In genomic region chr6:18259675-18260447, GRCh38 we compare ENCODE assay signal across 11 cellular contexts. TPM values are rescaled to one million over a fixed set of nuclear protein-coding genes. Genes with fewer than 3 reads are reported as not detected.
DNase-seq lines count a peak whose midpoint lies in the region; ATAC-seq, FAIRE-seq and TF ChIP-seq lines count a peak whose summit lies in the region.
"Had no signal": no experiment of that assay in that cellular context is flagged by ENCODE, and none has a peak within 500 bp of the region (broad histone marks: within the 10 kb centered on the region; RNA-seq: fewer than 3 reads in every experiment).

No MANE protein-coding gene starts in this region.

- POLR2A ChIA-PET in Panc1 (lab: Charles Lee) = interaction anchor here (0.6 kb wide), 2 partner anchors 247 to 379 kb away, joined by 3 to 4 read pairs; no protein-coding TSS in a partner anchor
- POLR2A ChIA-PET in endothelial cell of umbilical vein (lab: Charles Lee) = no interaction called here

- peaks cover 52% of the 10 kb centered on the region for H3K4me1 Mint-ChIP-seq in activated T-cell treated with anti-CD3 and anti-CD28 coated beads, Interleukin-2, amount 50 U/mL, for 4 hours (ENCODE audit: low read depth)
- peaks cover 51% of the 10 kb centered on the region for H3K4me1 Mint-ChIP-seq in stimulated activated effector memory CD8-positive, alpha-beta T cell treated with anti-CD3 and anti-CD28 coated beads, Interleukin-12 subunit alpha, Interleukin-12 subunit beta, amount 100 ng/mL, for 72 hours

- no peak for ATAC-seq in activated T-cell treated with anti-CD3 and anti-CD28 coated beads, Interleukin-2, amount 50 U/mL, for 4 hours
- no peak for ATAC-seq in Panc1
- ATAC-seq in stimulated activated effector memory CD8-positive, alpha-beta T cell treated with anti-CD3 and anti-CD28 coated beads, Interleukin-12 subunit alpha, Interleukin-12 subunit beta, amount 100 ng/mL, for 72 hours = no peak
- no peak for ATAC-seq in GM21528 (IDR thresholded peaks at IDR 0.05; ENCODE audit: low FRiP score, unreplicated experiment)

- H3K36me3 Mint-ChIP-seq in activated T-cell treated with anti-CD3 and anti-CD28 coated beads, Interleukin-2, amount 50 U/mL, for 4 hours (ENCODE audit: insufficient read depth) = peaks cover 44% of the 10 kb centered on the region
- peaks cover 99% of the 10 kb centered on the region for H3K36me3 Mint-ChIP-seq in stimulated activated effector memory CD8-positive, alpha-beta T cell treated with anti-CD3 and anti-CD28 coated beads, Interleukin-12 subunit alpha, Interleukin-12 subunit beta, amount 100 ng/mL, for 72 hours

- H3K4me3 Mint-ChIP-seq in activated T-cell treated with anti-CD3 and anti-CD28 coated beads, Interleukin-2, amount 50 U/mL, for 4 hours = peak overlapping the region; percentile 28
- H3K4me3 Mint-ChIP-seq in stimulated activated effector memory CD8-positive, alpha-beta T cell treated with anti-CD3 and anti-CD28 coated beads, Interleukin-12 subunit alpha, Interleukin-12 subunit beta, amount 100 ng/mL, for 72 hours = peak overlapping the region; percentile 93

- H3K4me2 ChIP-seq in endothelial cell of umbilical vein (ENCODE audit: insufficient read depth, low read length) = peak overlapping the region; percentile 45

- H3K4me3 ChIP-seq in Panc1 (ENCODE audit: low read depth in 2 of 2, low read length in 2 of 2) (no peak overlapping the region; a peak in 1 of 4 replicates), endothelial cell of umbilical vein (replicated peaks in 1 of 3; ENCODE audit: insufficient read depth in 1 of 3, low read depth in 1 of 3, low read length in 3 of 3) (no peak overlapping the region)

- H3K9me3 ChIP-seq in Panc1 (ENCODE audit: control insufficient read depth, insufficient read depth, low read depth, low read length) = no peaks in the 10 kb centered on the region
- H3K9me3 ChIP-seq in endothelial cell of umbilical vein (replicated peaks; ENCODE audit: control insufficient read depth, insufficient read depth, low read length) = no peaks in the 10 kb centered on the region

- H3K9ac ChIP-seq in endothelial cell of umbilical vein (replicated peaks; ENCODE audit: extremely low read depth, insufficient read depth, low read length) = no peak overlapping the region
- H3K9ac ChIP-seq: parathyroid adenoma had no signal

- no peak for DNase-seq in activated T-cell treated with anti-CD3 and anti-CD28 coated beads, Interleukin-2, amount 50 U/mL, for 4 hours
- DNase-seq in activated T-cell treated with anti-CD3 and anti-CD28 coated beads for 4 hours = no peak
- no peak for DNase-seq in Panc1 (ENCODE audit: low read depth, low spot score)
- DNase-seq in endothelial cell of umbilical vein (ENCODE audit: low read depth, low spot score) = no peak
- no peak for DNase-seq in stimulated activated effector memory CD8-positive, alpha-beta T cell treated with anti-CD3 and anti-CD28 coated beads, Interleukin-12 subunit alpha, Interleukin-12 subunit beta, amount 100 ng/mL, for 72 hours (ENCODE audit: low spot score in 2 of 2)
- no peak for DNase-seq in stimulated activated CD4-positive, alpha-beta T cell treated with anti-CD3 and anti-CD28 coated beads, Interleukin-4, amount 100 ng/mL, for 24 hours
- DNase-seq in cerebellum (ENCODE audit: low spot score) = no peak
- DNase-seq: H7, NCI-H1048 had no signal

- H3K27me3 ChIP-seq in Panc1 (ENCODE audit: control insufficient read depth, insufficient read depth, low read length) (no peaks in the 10 kb centered on the region), endothelial cell of umbilical vein (ENCODE audit: control insufficient read depth in 2 of 2, insufficient read depth in 2 of 2, low read length in 2 of 2) (no peaks in the 10 kb centered on the region)

- H4K20me1 ChIP-seq in endothelial cell of umbilical vein (replicated peaks; ENCODE audit: control insufficient read depth, extremely low read depth, insufficient read depth, low read length) = peaks cover 4% of the 10 kb centered on the region

- dilution Hi-C loops in endothelial cell of umbilical vein (cut with MboI; ENCODE audit: extremely low pct_ligation_motif_present, low sequenced_read_pairs) = no loop called here

- no peaks in the 10 kb centered on the region for H3K9me3 Mint-ChIP-seq in activated T-cell treated with anti-CD3 and anti-CD28 coated beads, Interleukin-2, amount 50 U/mL, for 4 hours
- no peaks in the 10 kb centered on the region for H3K9me3 Mint-ChIP-seq in stimulated activated effector memory CD8-positive, alpha-beta T cell treated with anti-CD3 and anti-CD28 coated beads, Interleukin-12 subunit alpha, Interleukin-12 subunit beta, amount 100 ng/mL, for 72 hours

- peaks cover 23% of the 10 kb centered on the region for H3K4me1 ChIP-seq in Panc1 (ENCODE audit: control insufficient read depth, insufficient read depth, low read length)
- peaks cover 28% of the 10 kb centered on the region for H3K4me1 ChIP-seq in endothelial cell of umbilical vein (ENCODE audit: control insufficient read depth, extremely low read depth, insufficient read depth, low read length)

- no peak for TF ChIP-seq CTCF in Panc1 (IDR thresholded peaks at IDR 0.05)
- TF ChIP-seq CTCF in endothelial cell of umbilical vein (IDR thresholded peaks at IDR 0.05; ENCODE audit: extremely low read depth in 1 of 2, insufficient read depth in 1 of 2, low read depth in 1 of 2, low read length in 2 of 2) = no peak

- no peak overlapping the region for H3K27ac Mint-ChIP-seq in stimulated activated effector memory CD8-positive, alpha-beta T cell treated with anti-CD3 and anti-CD28 coated beads, Interleukin-12 subunit alpha, Interleukin-12 subunit beta, amount 100 ng/mL, for 72 hours

- no peaks in the 10 kb centered on the region for H3K9me1 ChIP-seq in endothelial cell of umbilical vein (replicated peaks; ENCODE audit: control insufficient read depth, extremely low read depth, insufficient read depth, low read length)

- peaks cover 89% of the 10 kb centered on the region for H3K79me2 ChIP-seq in endothelial cell of umbilical vein (ENCODE audit: control insufficient read depth, insufficient read depth, low read length)

- no peaks in the 10 kb centered on the region for H3K27me3 Mint-ChIP-seq in activated T-cell treated with anti-CD3 and anti-CD28 coated beads, Interleukin-2, amount 50 U/mL, for 4 hours (ENCODE audit: low read depth)

- CTCF ChIA-PET in Panc1 (lab: Charles Lee) (interaction anchor here (0.5 kb wide), 1 partner anchor 35 kb away, joined by 8 read pairs; no protein-coding TSS in a partner anchor), endothelial cell of umbilical vein (lab: Charles Lee) (interaction anchor here (0.7 to 1.1 kb wide), 2 partner anchors 10 to 237 kb away, joined by 3 to 6 read pairs; no protein-coding TSS in a partner anchor)

- H3K36me3 ChIP-seq in Panc1 (ENCODE audit: control insufficient read depth, insufficient read depth, low read length) (peaks cover 32% of the 10 kb centered on the region), endothelial cell of umbilical vein (ENCODE audit: control insufficient read depth in 2 of 2, extremely low read depth in 1 of 2, insufficient read depth in 2 of 2, low read length in 2 of 2) (peaks cover 2 to 27% of the 10 kb centered on the region in 2 experiments)

- no peak overlapping the region for H2AFZ ChIP-seq in endothelial cell of umbilical vein (ENCODE audit: low read depth, low read length)
- H2AFZ ChIP-seq: parathyroid adenoma had no signal

- no peak for TF ChIP-seq POLR2A in endothelial cell of umbilical vein (IDR thresholded peaks at IDR 0.05; ENCODE audit: low read depth, low read length)

- BruUV-seq in Panc1 (replicated peaks; lab: Mats Ljungman, UMichigan) (no TSS peak), endothelial cell of umbilical vein (replicated peaks; lab: Mats Ljungman, UMichigan) (no TSS peak)

- peak overlapping the region; percentile 88 for H3K27ac ChIP-seq in Panc1 (ENCODE audit: low read length)
- H3K27ac ChIP-seq in endothelial cell of umbilical vein (ENCODE audit: insufficient read depth, low read depth, low read length) = no peak overlapping the region
- H3K27ac ChIP-seq: parathyroid adenoma had no signal

- in situ Hi-C loops in Panc1 (cut with HindIII; ENCODE audit: low pct_unique_long_range_greater_than_20kb, low sequenced_read_pairs) = no loop called here

- no peak for FAIRE-seq in endothelial cell of umbilical vein (lab: Jason Lieb, UNC)

- intact Hi-C loops in Panc1 (cut with micrococcal nuclease; ENCODE audit: unreplicated experiment) (no loop called here), endothelial cell of umbilical vein (cut with micrococcal nuclease) (loop anchor here (5.0 kb wide), 2 partner anchors 127 to 273 kb away; partner anchors contain the start of genes KIF13A and RNF144B)

TF ChIP-seq in endothelial cell of umbilical vein, 7 proteins besides CTCF, POLR2A, EP300 and RAD21:
- TF ChIP-seq EZH2 (IDR thresholded peaks at IDR 0.05; ENCODE audit: borderline replicate concordance, low read depth, low read length, severe bottlenecking) (no peak), POLR2AphosphoS5 (IDR thresholded peaks at IDR 0.05; ENCODE audit: insufficient read depth, low read depth, low read length) (no peak), JUN (IDR thresholded peaks at IDR 0.05; ENCODE audit: borderline replicate concordance, insufficient read depth, insufficient read length, low read depth) (peak; percentile 7), FOS (IDR thresholded peaks at IDR 0.05; ENCODE audit: borderline replicate concordance, insufficient read depth, low read length) (peak; percentile 8), GATA2 (IDR thresholded peaks at IDR 0.05; ENCODE audit: insufficient read depth, insufficient read length, low read depth, low read length) (no peak), MYC (IDR thresholded peaks at IDR 0.05; ENCODE audit: low read depth, low read length) (no peak), MAX (IDR thresholded peaks at IDR 0.05; ENCODE audit: insufficient read depth, insufficient read length) (no peak)

RNA-seq across cellular contexts. Expression of gene DEK, which starts 4.5 kb away (rescaled TPM):
- 100 to 1,000 TPM; 124 to 154 (median 130) TPM for total RNA-seq in activated T-cell treated with anti-CD3 and anti-CD28 coated beads, Interleukin-2, amount 50 U/mL, for 4 hours
- total RNA-seq in Panc1 (2021; ENCODE audit: unreplicated experiment) (177 TPM), endothelial cell of umbilical vein (118 and 120 TPM in 2 replicates), cerebellum (127 TPM)
- 93.0 TPM for polyA plus RNA-seq in Panc1 (2012; ENCODE audit: insufficient read length)
- polyA plus RNA-seq in endothelial cell of umbilical vein = 14.5 and 19.0 TPM in 2 replicates
- polyA plus RNA-seq in endothelial cell of umbilical vein (2011; cell fraction: cytosol; rRNA removed) = 36.2 and 36.5 TPM in 2 replicates
- polyA plus RNA-seq in endothelial cell of umbilical vein (2011; cell fraction: nucleus; rRNA removed) = 21.1 and 50.5 TPM in 2 replicates
- polyA plus RNA-seq in endothelial cell of umbilical vein (2012) = 39.3 and 78.1 TPM in 2 replicates
- 8.2 and 10.5 TPM in 2 replicates for polyA minus RNA-seq in endothelial cell of umbilical vein
- polyA minus RNA-seq in endothelial cell of umbilical vein (2011; cell fraction: cytosol; rRNA and poly(A)+ RNA removed) = 109 TPM
- polyA minus RNA-seq in endothelial cell of umbilical vein (2011; cell fraction: nucleus; rRNA and poly(A)+ RNA removed) = 24.5 and 28.9 TPM in 2 replicates
